18 cellular contexts compared by ENCODE assay signal in genomic region chr21:44510109-44510507, GRCh38. TPM values are rescaled to one million over a fixed set of nuclear protein-coding genes. Genes with fewer than 3 reads are reported as not detected.
A peak's percentile ranks its signal among the peaks of the same experiment; 100 is the strongest.
DNase-seq lines count a peak whose midpoint lies in the region; ATAC-seq and TF ChIP-seq lines count a peak whose summit lies in the region.
"Had no signal": no experiment of that assay in that cellular context is flagged by ENCODE, and none has a peak within 500 bp of the region (broad histone marks: within the 10 kb centered on the region; RNA-seq: fewer than 3 reads in every experiment).

No MANE protein-coding gene starts in this region.

- no peak overlapping the region for H4K12ac ChIP-seq in trophoblast cell (ENCODE audit: low read depth, low read length)

- no peak overlapping the region for H4K8ac ChIP-seq in trophoblast cell (ENCODE audit: low read depth, low read length)

- H3K79me2 ChIP-seq in MM.1S (ENCODE audit: low read length), result no peaks in the 10 kb centered on the region
- H3K79me2 ChIP-seq in trophoblast cell (ENCODE audit: control insufficient read depth, insufficient read depth, low read length, poor library complexity), result no peaks in the 10 kb centered on the region

- H3K9ac ChIP-seq in MM.1S (ENCODE audit: low read length), result no peak overlapping the region; the same call in 1 of the 2 replicates
- H3K9ac ChIP-seq in trophoblast cell (ENCODE audit: low read length), result no peak overlapping the region

- intact Hi-C loops in Right ventricle myocardium superior (cut with DNase I), result loop anchor here (10.0 kb wide), 1 partner anchor 285 kb away; no protein-coding TSS in a partner anchor
- intact Hi-C loops in left ventricle myocardium inferior (cut with micrococcal nuclease), result no loop called here
- intact Hi-C loops in left colon (cut with DNase I, micrococcal nuclease), result loop anchor here in 1 of 2 donors (10.0 kb wide), 1 partner anchor 285 kb away; no protein-coding TSS in a partner anchor

- H2AFZ ChIP-seq in MM.1S (ENCODE audit: low read length), result peak overlapping the region; percentile 36
- H2AFZ ChIP-seq in trophoblast cell (ENCODE audit: insufficient read depth, low read length, poor library complexity), result no peak overlapping the region

- H4K20me1 ChIP-seq in MM.1S (ENCODE audit: insufficient read depth, low read length), result no peaks in the 10 kb centered on the region

- no peaks in the 10 kb centered on the region for H3F3A ChIP-seq in MM.1S (ENCODE audit: insufficient read depth, low read length)

- H3K14ac ChIP-seq in trophoblast cell (ENCODE audit: low read length), result no peak overlapping the region

- no peak for TF ChIP-seq CTCF in left ventricle myocardium inferior (IDR thresholded peaks at IDR 0.05; ENCODE audit: borderline replicate concordance)
- TF ChIP-seq CTCF in MM.1S (IDR thresholded peaks at IDR 0.05; ENCODE audit: low read length), result no peak

- no peak overlapping the region for H3K23ac ChIP-seq in trophoblast cell (ENCODE audit: low read length)

- no peaks in the 10 kb centered on the region for H3K9me2 ChIP-seq in MM.1S (replicated peaks; ENCODE audit: insufficient read depth, low read length)

- peak overlapping the region; percentile 56 for H3K4me2 ChIP-seq in MM.1S (ENCODE audit: low read depth, low read length)
- peak overlapping the region; percentile 53 for H3K4me2 ChIP-seq in trophoblast cell (ENCODE audit: low read length)

- H3K27me3 ChIP-seq in left ventricle myocardium inferior (ENCODE audit: low read depth), result peaks cover 54% of the 10 kb centered on the region
- peaks cover 95% of the 10 kb centered on the region for H3K27me3 ChIP-seq in MM.1S (replicated peaks; ENCODE audit: insufficient read depth, low read length)
- no peaks in the 10 kb centered on the region for H3K27me3 ChIP-seq in effector memory CD4-positive, alpha-beta T cell (replicated peaks; ENCODE audit: control insufficient read depth, insufficient read depth, low read length, poor library complexity, severe bottlenecking)
- H3K27me3 ChIP-seq in trophoblast cell (ENCODE audit: insufficient read depth, low read length), result no peaks in the 10 kb centered on the region

- H3K4ac ChIP-seq in trophoblast cell (ENCODE audit: low read depth, low read length), result no peak overlapping the region

- H3K27ac ChIP-seq in left ventricle myocardium inferior (replicated peaks) (no peak overlapping the region), MM.1S (ENCODE audit: low read length) (no peak overlapping the region), trophoblast cell (ENCODE audit: low read depth, low read length) (no peak overlapping the region)
- no peak overlapping the region for H3K27ac ChIP-seq in effector memory CD4-positive, alpha-beta T cell (ENCODE audit: insufficient read depth, low read length, poor library complexity, severe bottlenecking)
- H3K27ac ChIP-seq: C4-2B, heart right ventricle had no signal

- DNase-seq in Right ventricle myocardium superior, result peak; percentile 19
- no peak for DNase-seq in left ventricle myocardium inferior
- DNase-seq in MM.1S, result no peak
- no peak for DNase-seq in effector memory CD4-positive, alpha-beta T cell
- DNase-seq in trophoblast cell, result peak; percentile 45 to 51
- DNase-seq in SW480 (ENCODE audit: low spot score), result no peak
- no peak for DNase-seq in left colon
- no peak for DNase-seq in activated T-cell treated with anti-CD3 and anti-CD28 coated beads, Interleukin-2, amount 50 U/mL, for 1 hour

- no peak overlapping the region for H4K91ac ChIP-seq in trophoblast cell (ENCODE audit: low read depth, low read length)

- ATAC-seq in Right ventricle myocardium superior (ENCODE audit: poor library complexity) (no peak), left colon (no peak)

- no peak overlapping the region for H2BK12ac ChIP-seq in trophoblast cell (ENCODE audit: low read length)

- H2BK5ac ChIP-seq in trophoblast cell (ENCODE audit: low read depth, low read length, poor library complexity), result no peak overlapping the region

- WGBS in trophoblast cell (ENCODE audit: extremely low coverage, insufficient coverage, insufficient read length), result no CpG with 5 or more reads among the region's 18 CpGs

- H3K36me3 ChIP-seq in left ventricle myocardium inferior, result no peaks in the 10 kb centered on the region
- H3K36me3 ChIP-seq in MM.1S (replicated peaks; ENCODE audit: insufficient read depth, low read length), result no peaks in the 10 kb centered on the region
- no peaks in the 10 kb centered on the region for H3K36me3 ChIP-seq in effector memory CD4-positive, alpha-beta T cell (ENCODE audit: control insufficient read depth, insufficient read depth, low read length)
- no peaks in the 10 kb centered on the region for H3K36me3 ChIP-seq in trophoblast cell (ENCODE audit: control insufficient read depth in 1 of 2, insufficient read depth in 2 of 2, low read length in 2 of 2)
- H3K36me3 ChIP-seq: heart right ventricle had no signal

- no peak overlapping the region for H3K18ac ChIP-seq in trophoblast cell (ENCODE audit: low read length)

- H3K4me1 ChIP-seq in left ventricle myocardium inferior (peaks cover 11% of the 10 kb centered on the region), MM.1S (ENCODE audit: low read length) (no peaks in the 10 kb centered on the region; the same call in 1 of the 2 replicates), trophoblast cell (ENCODE audit: control insufficient read depth in 1 of 2, insufficient read depth in 2 of 2, low read length in 2 of 2) (peaks cover 3 to 11% of the 10 kb centered on the region in 2 experiments)
- H3K4me1 ChIP-seq in effector memory CD4-positive, alpha-beta T cell (ENCODE audit: control insufficient read depth, insufficient read depth, low read length, poor library complexity, severe bottlenecking), result peaks cover 9% of the 10 kb centered on the region

- H3K4me3 ChIP-seq in left ventricle myocardium inferior (no peak overlapping the region), MM.1S (ENCODE audit: low read length) (peak overlapping the region; percentile 25; the same call in 1 of the 2 replicates), trophoblast cell (ENCODE audit: low read depth, low read length) (no peak overlapping the region)
- H3K4me3 ChIP-seq in effector memory CD4-positive, alpha-beta T cell (ENCODE audit: insufficient read depth, low read depth, low read length, poor library complexity, severe bottlenecking), result peak overlapping the region; percentile 48

- no peak overlapping the region for H2BK120ac ChIP-seq in trophoblast cell (ENCODE audit: insufficient read depth, low read length, poor library complexity)

- H3K9me3 ChIP-seq in left ventricle myocardium inferior (replicated peaks) (no peaks in the 10 kb centered on the region), MM.1S (replicated peaks; ENCODE audit: insufficient read depth, low read length) (no peaks in the 10 kb centered on the region), trophoblast cell (ENCODE audit: insufficient read depth, low read depth, low read length) (no peaks in the 10 kb centered on the region)
- no peaks in the 10 kb centered on the region for H3K9me3 ChIP-seq in effector memory CD4-positive, alpha-beta T cell (ENCODE audit: control insufficient read depth, low read length)
- H3K9me3 ChIP-seq: heart right ventricle had no signal

- no peaks in the 10 kb centered on the region for H3K79me1 ChIP-seq in trophoblast cell (ENCODE audit: low read length)

- no peak overlapping the region for H2AK5ac ChIP-seq in trophoblast cell (ENCODE audit: low read length)

RNA-seq across cellular contexts. Expression of gene KRTAP10-1, which starts 29.9 kb away (rescaled TPM):
- total RNA-seq in Right ventricle myocardium superior (not detected), left ventricle myocardium inferior (not detected), left colon (not detected)
- polyA plus RNA-seq in trophoblast cell (2013), result not detected in 2 replicates
- total RNA-seq: activated CD4-positive, alpha-beta memory T cell treated with anti-CD3 and anti-CD28 coated beads, Interleukin-2, amount 10 ng/mL, durations not matched to agents 7 days and 5 days; epithelial cell of proximal tubule; fibroblast of villous mesenchyme; heart right ventricle; HT1080; left cardiac atrium; naive thymus-derived CD8-positive, alpha-beta T cell; osteocyte had no signal
- polyA plus RNA-seq: heart right ventricle; naive thymus-derived CD8-positive, alpha-beta T cell; thymus had no signal

RNA-seq across cellular contexts. Expression of gene KRTAP10-2, which starts 41.2 kb away (rescaled TPM):
- total RNA-seq in Right ventricle myocardium superior (not detected), left ventricle myocardium inferior (not detected), left colon (not detected)
- polyA plus RNA-seq in trophoblast cell (2013), result not detected in 2 replicates
- total RNA-seq: activated CD4-positive, alpha-beta memory T cell treated with anti-CD3 and anti-CD28 coated beads, Interleukin-2, amount 10 ng/mL, durations not matched to agents 7 days and 5 days; epithelial cell of proximal tubule; fibroblast of villous mesenchyme; heart right ventricle; HT1080; left cardiac atrium; naive thymus-derived CD8-positive, alpha-beta T cell; osteocyte had no signal
- polyA plus RNA-seq: heart right ventricle; naive thymus-derived CD8-positive, alpha-beta T cell; thymus had no signal

RNA-seq across cellular contexts. Expression of gene KRTAP10-3, which starts 48.5 kb away (rescaled TPM):
- total RNA-seq in Right ventricle myocardium superior (not detected), left ventricle myocardium inferior (not detected), left colon (not detected)
- not detected in 2 replicates for polyA plus RNA-seq in trophoblast cell (2013)
- total RNA-seq: activated CD4-positive, alpha-beta memory T cell treated with anti-CD3 and anti-CD28 coated beads, Interleukin-2, amount 10 ng/mL, durations not matched to agents 7 days and 5 days; epithelial cell of proximal tubule; fibroblast of villous mesenchyme; heart right ventricle; HT1080; left cardiac atrium; naive thymus-derived CD8-positive, alpha-beta T cell; osteocyte had no signal
- polyA plus RNA-seq: heart right ventricle; naive thymus-derived CD8-positive, alpha-beta T cell; thymus had no signal

RNA-seq across cellular contexts. Expression of gene LRRC3, which starts 54.8 kb away (rescaled TPM):
- total RNA-seq in Right ventricle myocardium superior (2.7 TPM), left ventricle myocardium inferior (1.8 TPM), left colon (1 to 10 TPM; 2.5 to 3.5 TPM)
- polyA plus RNA-seq in trophoblast cell (2013), result 4.8 and 5.0 TPM in 2 replicates
- total RNA-seq: HT1080 had no signal

Comparison
In these comparisons a context has a peak if more than half of its experiments do, and no peak if none do; other contexts are left out.
1. DNase-seq: peak in Right ventricle myocardium superior (single experiment) and trophoblast cell (2 of 2); none in left ventricle myocardium inferior (single experiment), MM.1S (single experiment), effector memory CD4-positive, alpha-beta T cell (0 of 3), SW480 (single experiment), left colon (0 of 2) and activated T-cell treated with anti-CD3 and anti-CD28 coated beads, Interleukin-2, amount 50 U/mL, for 1 hour (single experiment).
2. H3K4me3 ChIP-seq: peak in MM.1S (single experiment) and effector memory CD4-positive, alpha-beta T cell (single experiment); none in left ventricle myocardium inferior (single experiment) and trophoblast cell (single experiment).